Comparison of ENCODE assay signal across 1 cellular context in the genomic region with DNA sequence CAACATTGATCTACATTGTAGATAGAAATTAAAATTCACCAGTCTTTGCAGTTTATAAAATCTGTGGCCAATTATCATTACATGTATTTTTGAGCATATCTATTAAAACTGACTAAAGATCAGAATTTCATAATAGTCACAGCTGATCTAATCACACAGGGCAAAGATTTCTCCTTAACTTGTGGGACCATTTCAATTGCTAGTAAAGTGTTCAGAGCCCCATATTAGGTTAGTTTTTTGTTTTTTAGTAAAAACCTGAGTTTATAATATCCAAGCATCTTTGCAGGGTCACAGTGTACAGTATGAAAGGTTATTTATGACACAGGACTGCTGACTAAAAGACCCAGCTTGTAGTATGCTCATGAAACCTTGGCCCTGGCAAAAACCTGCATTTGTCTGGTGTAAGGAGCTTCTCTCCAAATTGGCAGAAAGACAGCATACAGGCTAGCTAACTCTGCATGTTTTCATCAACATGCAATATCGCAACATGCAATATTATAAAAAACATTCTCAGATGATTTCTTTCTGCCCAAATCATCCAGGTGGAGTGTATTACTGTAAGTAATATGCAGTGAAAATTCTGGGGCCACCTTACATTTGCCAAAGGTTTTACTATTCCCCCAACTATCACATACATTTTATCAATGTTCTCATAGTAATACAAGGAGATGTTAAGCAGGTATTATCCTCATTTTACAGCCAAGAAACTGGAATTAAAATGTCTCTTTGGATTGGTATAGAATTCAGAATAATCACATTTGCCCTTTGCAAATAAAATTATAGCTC.
TF ChIP-seq lines count a peak whose summit lies in the region.

No MANE protein-coding gene starts in this region.

TF ChIP-seq in K562, 482 proteins besides CTCF, POLR2A, EP300 and RAD21 (continued from another document):
- TF ChIP-seq, protein P1, sequence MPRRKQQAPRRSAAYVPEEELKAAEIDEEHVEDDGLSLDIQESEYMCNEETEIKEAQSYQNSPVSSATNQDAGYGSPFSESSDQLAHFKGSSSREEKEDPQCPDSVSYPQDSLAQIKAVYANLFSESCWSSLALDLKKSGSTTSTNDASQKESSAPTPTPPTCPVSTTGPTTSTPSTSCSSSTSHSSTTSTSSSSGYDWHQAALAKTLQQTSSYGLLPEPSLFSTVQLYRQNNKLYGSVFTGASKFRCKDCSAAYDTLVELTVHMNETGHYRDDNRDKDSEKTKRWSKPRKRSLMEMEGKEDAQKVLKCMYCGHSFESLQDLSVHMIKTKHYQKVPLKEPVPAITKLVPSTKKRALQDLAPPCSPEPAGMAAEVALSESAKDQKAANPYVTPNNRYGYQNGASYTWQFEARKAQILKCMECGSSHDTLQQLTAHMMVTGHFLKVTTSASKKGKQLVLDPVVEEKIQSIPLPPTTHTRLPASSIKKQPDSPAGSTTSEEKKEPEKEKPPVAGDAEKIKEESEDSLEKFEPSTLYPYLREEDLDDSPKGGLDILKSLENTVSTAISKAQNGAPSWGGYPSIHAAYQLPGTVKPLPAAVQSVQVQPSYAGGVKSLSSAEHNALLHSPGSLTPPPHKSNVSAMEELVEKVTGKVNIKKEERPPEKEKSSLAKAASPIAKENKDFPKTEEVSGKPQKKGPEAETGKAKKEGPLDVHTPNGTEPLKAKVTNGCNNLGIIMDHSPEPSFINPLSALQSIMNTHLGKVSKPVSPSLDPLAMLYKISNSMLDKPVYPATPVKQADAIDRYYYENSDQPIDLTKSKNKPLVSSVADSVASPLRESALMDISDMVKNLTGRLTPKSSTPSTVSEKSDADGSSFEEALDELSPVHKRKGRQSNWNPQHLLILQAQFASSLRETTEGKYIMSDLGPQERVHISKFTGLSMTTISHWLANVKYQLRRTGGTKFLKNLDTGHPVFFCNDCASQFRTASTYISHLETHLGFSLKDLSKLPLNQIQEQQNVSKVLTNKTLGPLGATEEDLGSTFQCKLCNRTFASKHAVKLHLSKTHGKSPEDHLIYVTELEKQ (CRISPR knock-in tag; IDR thresholded peaks at IDR 0.05): no peak
- TF ChIP-seq POLR2H (tag; IDR thresholded peaks at IDR 0.05; ENCODE audit: low read depth): no peak
- TF ChIP-seq POLR2B (IDR thresholded peaks at IDR 0.05; ENCODE audit: low read depth, partially characterized antibody): no peak
- no peak for TF ChIP-seq SMARCA5 (IDR thresholded peaks at IDR 0.05)
- TF ChIP-seq L3MBTL2 (IDR thresholded peaks at IDR 0.05): no peak
- TF ChIP-seq ZBTB7A (IDR thresholded peaks at IDR 0.05; ENCODE audit: borderline replicate concordance, control insufficient read depth, low read depth, low read length): no peak
- no peak for TF ChIP-seq ADNP (tag; IDR thresholded peaks at IDR 0.05)
- TF ChIP-seq RBM22 (IDR thresholded peaks at IDR 0.05; ENCODE audit: low read depth, low read length, poor library complexity, severe bottlenecking): no peak
- no peak for TF ChIP-seq MYC (IDR thresholded peaks at IDR 0.05; ENCODE audit: low read depth, low read length)
- TF ChIP-seq MYC (CRISPR knock-in tag; IDR thresholded peaks at IDR 0.05; ENCODE audit: borderline replicate concordance, low read depth): no peak
- no peak for TF ChIP-seq ZFP30 (CRISPR knock-in tag; IDR thresholded peaks at IDR 0.05; ENCODE audit: borderline replicate concordance)
- no peak for TF ChIP-seq ZNF75A (CRISPR knock-in tag; IDR thresholded peaks at IDR 0.05)
- TF ChIP-seq, protein P2, sequence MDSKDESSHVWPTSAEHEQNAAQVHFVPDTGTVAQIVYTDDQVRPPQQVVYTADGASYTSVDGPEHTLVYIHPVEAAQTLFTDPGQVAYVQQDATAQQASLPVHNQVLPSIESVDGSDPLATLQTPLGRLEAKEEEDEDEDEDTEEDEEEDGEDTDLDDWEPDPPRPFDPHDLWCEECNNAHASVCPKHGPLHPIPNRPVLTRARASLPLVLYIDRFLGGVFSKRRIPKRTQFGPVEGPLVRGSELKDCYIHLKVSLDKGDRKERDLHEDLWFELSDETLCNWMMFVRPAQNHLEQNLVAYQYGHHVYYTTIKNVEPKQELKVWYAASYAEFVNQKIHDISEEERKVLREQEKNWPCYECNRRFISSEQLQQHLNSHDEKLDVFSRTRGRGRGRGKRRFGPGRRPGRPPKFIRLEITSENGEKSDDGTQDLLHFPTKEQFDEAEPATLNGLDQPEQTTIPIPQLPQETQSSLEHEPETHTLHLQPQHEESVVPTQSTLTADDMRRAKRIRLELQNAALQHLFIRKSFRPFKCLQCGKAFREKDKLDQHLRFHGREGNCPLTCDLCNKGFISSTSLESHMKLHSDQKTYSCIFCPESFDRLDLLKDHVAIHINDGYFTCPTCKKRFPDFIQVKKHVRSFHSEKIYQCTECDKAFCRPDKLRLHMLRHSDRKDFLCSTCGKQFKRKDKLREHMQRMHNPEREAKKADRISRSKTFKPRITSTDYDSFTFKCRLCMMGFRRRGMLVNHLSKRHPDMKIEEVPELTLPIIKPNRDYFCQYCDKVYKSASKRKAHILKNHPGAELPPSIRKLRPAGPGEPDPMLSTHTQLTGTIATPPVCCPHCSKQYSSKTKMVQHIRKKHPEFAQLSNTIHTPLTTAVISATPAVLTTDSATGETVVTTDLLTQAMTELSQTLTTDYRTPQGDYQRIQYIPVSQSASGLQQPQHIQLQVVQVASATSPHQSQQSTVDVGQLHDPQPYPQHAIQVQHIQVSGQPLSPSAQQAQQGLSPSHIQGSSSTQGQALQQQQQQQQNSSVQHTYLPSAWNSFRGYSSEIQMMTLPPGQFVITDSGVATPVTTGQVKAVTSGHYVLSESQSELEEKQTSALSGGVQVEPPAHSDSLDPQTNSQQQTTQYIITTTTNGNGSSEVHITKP (IDR thresholded peaks at IDR 0.05; ENCODE audit: partially characterized antibody): no peak
- no peak for TF ChIP-seq CBX3 (IDR thresholded peaks at IDR 0.05; ENCODE audit: borderline replicate concordance in 1 of 2, low read length in 2 of 2)
- no peak for TF ChIP-seq TRIM28 (IDR thresholded peaks at IDR 0.05)
- TF ChIP-seq, protein P3, sequence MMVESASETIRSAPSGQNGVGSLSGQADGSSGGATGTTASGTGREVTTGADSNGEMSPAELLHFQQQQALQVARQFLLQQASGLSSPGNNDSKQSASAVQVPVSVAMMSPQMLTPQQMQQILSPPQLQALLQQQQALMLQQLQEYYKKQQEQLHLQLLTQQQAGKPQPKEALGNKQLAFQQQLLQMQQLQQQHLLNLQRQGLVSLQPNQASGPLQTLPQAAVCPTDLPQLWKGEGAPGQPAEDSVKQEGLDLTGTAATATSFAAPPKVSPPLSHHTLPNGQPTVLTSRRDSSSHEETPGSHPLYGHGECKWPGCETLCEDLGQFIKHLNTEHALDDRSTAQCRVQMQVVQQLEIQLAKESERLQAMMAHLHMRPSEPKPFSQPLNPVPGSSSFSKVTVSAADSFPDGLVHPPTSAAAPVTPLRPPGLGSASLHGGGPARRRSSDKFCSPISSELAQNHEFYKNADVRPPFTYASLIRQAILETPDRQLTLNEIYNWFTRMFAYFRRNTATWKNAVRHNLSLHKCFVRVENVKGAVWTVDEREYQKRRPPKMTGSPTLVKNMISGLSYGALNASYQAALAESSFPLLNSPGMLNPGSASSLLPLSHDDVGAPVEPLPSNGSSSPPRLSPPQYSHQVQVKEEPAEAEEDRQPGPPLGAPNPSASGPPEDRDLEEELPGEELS (CRISPR knock-in tag; IDR thresholded peaks at IDR 0.05; ENCODE audit: borderline replicate concordance): no peak
- no peak for TF ChIP-seq FOXK2 (conservative IDR thresholded peaks at IDR 0.05 in 1 of 2, IDR thresholded peaks at IDR 0.05 in 1 of 2; ENCODE audit: low read depth in 2 of 2)
- TF ChIP-seq COPS2 (conservative IDR thresholded peaks at IDR 0.05): no peak
- TF ChIP-seq MAZ (CRISPR knock-in tag; conservative IDR thresholded peaks at IDR 0.05 in 1 of 2, IDR thresholded peaks at IDR 0.05 in 1 of 2): no peak
